In genomic region chr9:83665576-83666200, GRCh38 we compare ENCODE assay signal across 9 cellular contexts. TPM values are rescaled to one million over a fixed set of nuclear protein-coding genes. Genes with fewer than 3 reads are reported as not detected.
DNase-seq lines count a peak whose midpoint lies in the region; ATAC-seq and TF ChIP-seq lines count a peak whose summit lies in the region.
"Had no signal": no experiment of that assay in that cellular context is flagged by ENCODE, and none has a peak within 500 bp of the region (broad histone marks: within the 10 kb centered on the region; RNA-seq: fewer than 3 reads in every experiment).

No MANE protein-coding gene starts in this region.

- TF ChIP-seq CTCF in esophagus muscularis mucosa (IDR thresholded peaks at IDR 0.05) = no peak

- no peak overlapping the region for H3K27ac ChIP-seq in esophagus muscularis mucosa (replicated peaks in 1 of 4)
- H3K27ac ChIP-seq: SJSA1 had no signal

- ATAC-seq in GM18511 (IDR thresholded peaks at IDR 0.05; ENCODE audit: unreplicated experiment) (peak; percentile 89), GM21723 (IDR thresholded peaks at IDR 0.05; ENCODE audit: unreplicated experiment) (peak; percentile 78), HG03469 (IDR thresholded peaks at IDR 0.05; ENCODE audit: unreplicated experiment) (peak; percentile 68)

- H3K36me3 ChIP-seq in esophagus muscularis mucosa = peaks cover 21 to 74% (median 58%) of the 10 kb centered on the region in 4 donors

- H3K4me3 ChIP-seq in esophagus muscularis mucosa = no peak overlapping the region
- H3K4me3 ChIP-seq: SJSA1 had no signal

- H3K4me1 ChIP-seq in esophagus muscularis mucosa = peaks cover 0 to 7% (median 0%) of the 10 kb centered on the region in 4 donors
- H3K4me1 ChIP-seq: SJSA1 had no signal

- TF ChIP-seq POLR2A in esophagus muscularis mucosa (IDR thresholded peaks at IDR 0.05; ENCODE audit: low read depth) = no peak

- no peaks in the 10 kb centered on the region for H3K27me3 ChIP-seq in esophagus muscularis mucosa
- H3K27me3 ChIP-seq: SJSA1 had no signal

- H3K9me3 ChIP-seq in esophagus muscularis mucosa = no peaks in the 10 kb centered on the region
- H3K9me3 ChIP-seq: SJSA1 had no signal

- intact Hi-C loops in esophagus muscularis mucosa (cut with DNase I) = no loop called here

- 68% methylated on average over 5 of the region's 5 CpGs for WGBS in esophagus muscularis mucosa

- DNase-seq in germinal center (ENCODE audit: low spot score) (peak; percentile 11), esophagus muscularis mucosa (ENCODE audit: extremely low spot score) (no peak), NCI-H2196 (lab: John Stamatoyannopoulos, UW; ENCODE audit: unreplicated experiment) (no peak), midbrain (lab: John Stamatoyannopoulos, UW) (no peak)
- DNase-seq in activated CD8-positive, alpha-beta memory T cell treated with anti-CD3 and anti-CD28 coated beads, Interleukin-2, amount 50 U/mL, for 48 hours = no peak

- TF ChIP-seq EP300 in esophagus muscularis mucosa (IDR thresholded peaks at IDR 0.05) = no peak

RNA-seq across cellular contexts. Expression of gene UBQLN1, which starts 42.1 kb away (rescaled TPM):
- total RNA-seq in esophagus muscularis mucosa = 100 to 1,000 TPM; 112 to 123 (median 119) TPM

RNA-seq across cellular contexts. Expression of gene IDNK, which starts 42.7 kb away (rescaled TPM):
- total RNA-seq in esophagus muscularis mucosa = 1 to 10 TPM; 4.6 to 9.3 (median 5.9) TPM
